8 cellular contexts compared by ENCODE assay signal in the genomic region with DNA sequence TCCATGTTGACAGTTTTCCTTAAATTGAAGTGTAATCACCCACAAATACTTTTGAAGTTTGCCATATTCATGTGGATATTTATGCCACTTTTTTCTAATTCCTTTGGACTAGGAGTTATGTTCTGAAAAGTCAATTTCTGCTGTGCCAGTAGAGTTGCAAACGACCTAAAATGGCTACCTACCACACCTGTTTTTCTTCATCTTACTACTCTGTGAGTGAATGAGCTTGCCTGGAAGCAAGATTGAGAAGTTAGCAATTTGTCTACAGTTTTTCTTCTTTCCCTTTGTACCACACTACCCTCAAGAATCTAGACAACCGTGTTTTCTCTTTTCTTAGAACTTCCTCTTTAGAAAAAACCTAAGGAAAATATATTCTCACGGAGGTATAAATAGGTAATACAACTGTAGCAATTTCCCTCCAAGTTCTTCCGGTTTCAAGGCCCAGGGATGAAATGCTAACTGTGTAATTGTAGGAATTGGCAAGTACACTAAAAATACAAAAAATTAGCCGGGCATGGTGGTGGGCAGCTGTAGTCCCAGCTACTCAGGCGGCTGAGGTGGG. TPM values are rescaled to one million over a fixed set of nuclear protein-coding genes. Genes with fewer than 3 reads are reported as not detected.
A peak's percentile ranks its signal among the peaks of the same experiment; 100 is the strongest.
DNase-seq lines count a peak whose midpoint lies in the region; ATAC-seq and TF ChIP-seq lines count a peak whose summit lies in the region.

No MANE protein-coding gene starts in this region.

- H3K9ac ChIP-seq in BLaER1: no peak overlapping the region

- no peak overlapping the region for H3K4me3 ChIP-seq in BLaER1
- no peak overlapping the region for H3K4me3 ChIP-seq in foreskin fibroblast (ENCODE audit: low read depth in 1 of 2, low read length in 2 of 2)

- H3K36me3 Mint-ChIP-seq in naive thymus-derived CD8-positive, alpha-beta T cell: peaks cover 0 to 2% (median 0%) of the 10 kb centered on the region in 3 donors

- ATAC-seq in GM19463 (IDR thresholded peaks at IDR 0.05; ENCODE audit: unreplicated experiment) (peak; percentile 10), HG03095 (IDR thresholded peaks at IDR 0.05; ENCODE audit: unreplicated experiment) (peak; percentile 29)
- ATAC-seq in naive thymus-derived CD8-positive, alpha-beta T cell: no peak

- peaks cover 7 to 64% (median 22%) of the 10 kb centered on the region in 4 donors for H3K4me1 Mint-ChIP-seq in naive thymus-derived CD8-positive, alpha-beta T cell

- POLR2A ChIA-PET in naive thymus-derived CD8-positive, alpha-beta T cell (lab: Charles Lee): interaction anchor here (0.7 kb wide), 1 partner anchor 76 kb away, joined by 4 read pairs; no protein-coding TSS in a partner anchor

- peak overlapping the region in 4 of 10 donors; percentile 45 to 86 (median 80) for H3K27ac Mint-ChIP-seq in naive thymus-derived CD8-positive, alpha-beta T cell

- H3K36me3 ChIP-seq in BLaER1: no peaks in the 10 kb centered on the region

- peak overlapping the region in 5 of 10 donors; percentile 3 to 60 (median 30) for H3K4me3 Mint-ChIP-seq in naive thymus-derived CD8-positive, alpha-beta T cell

- no peaks in the 10 kb centered on the region for H3K27me3 ChIP-seq in BLaER1

- no peaks in the 10 kb centered on the region for H4K20me1 ChIP-seq in BLaER1

- H3K4me2 ChIP-seq in BLaER1: peak overlapping the region; percentile 32

- TF ChIP-seq POLR2A in erythroblast (IDR thresholded peaks at IDR 0.05; ENCODE audit: low read length): no peak

- peak overlapping the region; percentile 50; the same call in 1 of the 2 replicates for H3K27ac ChIP-seq in BLaER1

- peak; percentile 7 for DNase-seq in SIG-M5 (lab: John Stamatoyannopoulos, UW)
- no peak for DNase-seq in erythroblast (lab: John Stamatoyannopoulos, UW)
- DNase-seq in T-helper 1 cell: no peak
- DNase-seq in foreskin fibroblast: no peak
- no peak for DNase-seq in naive thymus-derived CD8-positive, alpha-beta T cell

- no peaks in the 10 kb centered on the region for H3K9me3 ChIP-seq in BLaER1

- TF ChIP-seq CTCF in foreskin fibroblast (IDR thresholded peaks at IDR 0.05; ENCODE audit: low read depth, low read length): no peak

- peaks cover 24% of the 10 kb centered on the region for H3K4me1 ChIP-seq in BLaER1

- no peaks in the 10 kb centered on the region for H3K9me3 Mint-ChIP-seq in naive thymus-derived CD8-positive, alpha-beta T cell

- H3K27me3 Mint-ChIP-seq in naive thymus-derived CD8-positive, alpha-beta T cell: no peaks in the 10 kb centered on the region

RNA-seq across cellular contexts. Expression of gene SLC39A10, which starts 7.3 kb away (rescaled TPM):
- 10 to 100 TPM; 77.3 to 80.4 TPM for total RNA-seq in naive thymus-derived CD8-positive, alpha-beta T cell
- 10 to 100 TPM in 2 of 3 donors, 1 to 10 TPM in 1; 8.1 to 14.6 (median 12.6) TPM for polyA plus RNA-seq in naive thymus-derived CD8-positive, alpha-beta T cell

Comparison
In these comparisons a context has a peak if more than half of its experiments do, and no peak if none do; other contexts are left out.
1. ATAC-seq: peak in GM19463 (single experiment) and HG03095 (single experiment); none in naive thymus-derived CD8-positive, alpha-beta T cell (0 of 2).